8 cellular contexts compared by ENCODE assay signal in the genomic region with DNA sequence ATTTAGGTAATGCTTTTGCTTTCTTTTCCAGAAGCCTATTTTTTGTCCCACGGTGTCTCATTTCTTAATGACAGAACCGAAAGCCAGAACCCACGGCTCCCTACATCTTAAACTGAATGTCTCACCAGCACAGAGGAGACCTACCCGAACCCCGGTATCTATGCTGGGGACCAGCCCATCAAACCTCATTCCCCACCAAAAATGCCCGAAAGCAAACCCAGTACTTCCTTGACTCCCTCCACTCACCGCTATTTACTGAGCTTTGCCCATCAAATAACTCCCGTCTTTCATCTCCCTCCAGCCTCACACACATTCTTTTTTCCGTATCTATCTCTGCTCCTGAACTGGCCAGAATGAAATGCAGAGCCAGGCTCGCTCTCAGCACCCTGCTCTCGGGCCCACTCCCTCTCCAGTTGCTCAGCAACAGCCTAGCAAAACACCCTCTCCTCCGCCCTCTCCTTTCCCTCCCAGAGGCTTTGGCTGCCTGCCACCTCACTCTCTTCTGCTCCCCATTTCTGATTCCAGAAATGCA. TPM values are rescaled to one million over a fixed set of nuclear protein-coding genes. Genes with fewer than 3 reads are reported as not detected.
DNase-seq lines count a peak whose midpoint lies in the region; ATAC-seq and TF ChIP-seq lines count a peak whose summit lies in the region.

No MANE protein-coding gene starts in this region.

- peak; percentile 73 for DNase-seq in EL
- DNase-seq in NCI-H187 (lab: John Stamatoyannopoulos, UW) = peak; percentile 41 to 50
- peak; percentile 60 for DNase-seq in activated CD8-positive, alpha-beta T cell treated with anti-CD3 and anti-CD28 coated beads for 36 hours
- DNase-seq in fibroblast of the conjunctiva (ENCODE audit: low read depth) = peak; percentile 72
- peak in 5 of 9 donors; percentile 10 to 61 (median 32) for DNase-seq in naive thymus-derived CD4-positive, alpha-beta T cell

- intact Hi-C loops in activated CD8-positive, alpha-beta T cell treated with anti-CD3 and anti-CD28 coated beads for 36 hours (cut with micrococcal nuclease) = no loop called here
- intact Hi-C loops in naive thymus-derived CD4-positive, alpha-beta T cell (cut with micrococcal nuclease) = loop anchor here (5.0 to 10.0 kb wide), 2 partner anchors 534 to 921 kb away; no protein-coding TSS in a partner anchor

- no peaks in the 10 kb centered on the region for H3K9me3 Mint-ChIP-seq in activated CD8-positive, alpha-beta T cell treated with anti-CD3 and anti-CD28 coated beads for 36 hours
- H3K9me3 Mint-ChIP-seq in naive thymus-derived CD4-positive, alpha-beta T cell = no peaks in the 10 kb centered on the region

- peaks cover 49% of the 10 kb centered on the region for H3K27me3 Mint-ChIP-seq in activated CD8-positive, alpha-beta T cell treated with anti-CD3 and anti-CD28 coated beads for 36 hours
- H3K27me3 Mint-ChIP-seq in naive thymus-derived CD4-positive, alpha-beta T cell = peaks cover 36 to 73% (median 67%) of the 10 kb centered on the region in 5 donors

- no peaks in the 10 kb centered on the region for H3K36me3 ChIP-seq in naive thymus-derived CD4-positive, alpha-beta T cell (ENCODE audit: control insufficient read depth in 2 of 3, insufficient read depth in 3 of 3, low read length in 3 of 3)

- POLR2A ChIA-PET in activated CD8-positive, alpha-beta T cell treated with anti-CD3 and anti-CD28 coated beads for 36 hours (lab: Charles Lee) = no interaction called here
- POLR2A ChIA-PET in naive thymus-derived CD4-positive, alpha-beta T cell (lab: Charles Lee) = no interaction called here

- H3K4me1 Mint-ChIP-seq in activated CD8-positive, alpha-beta T cell treated with anti-CD3 and anti-CD28 coated beads for 36 hours (ENCODE audit: low read depth) = peaks cover 23% of the 10 kb centered on the region
- peaks cover 12 to 44% (median 36%) of the 10 kb centered on the region in 7 donors for H3K4me1 Mint-ChIP-seq in naive thymus-derived CD4-positive, alpha-beta T cell

- H3K9me3 ChIP-seq in naive thymus-derived CD4-positive, alpha-beta T cell (ENCODE audit: control insufficient read depth in 2 of 3, low read length in 3 of 3) = no peaks in the 10 kb centered on the region

- ATAC-seq in activated CD8-positive, alpha-beta T cell treated with anti-CD3 and anti-CD28 coated beads for 36 hours = no peak
- ATAC-seq in naive thymus-derived CD4-positive, alpha-beta T cell = peak; percentile 41
- ATAC-seq in HG02885 (IDR thresholded peaks at IDR 0.05; ENCODE audit: poor library complexity, unreplicated experiment) (no peak), HG02588 (IDR thresholded peaks at IDR 0.05; ENCODE audit: unreplicated experiment) (no peak), GM21825 (IDR thresholded peaks at IDR 0.05; ENCODE audit: unreplicated experiment) (no peak)

- no peak for TF ChIP-seq CTCF in activated CD8-positive, alpha-beta T cell treated with anti-CD3 and anti-CD28 coated beads for 36 hours (IDR thresholded peaks at IDR 0.05)

- no peak overlapping the region for H3K27ac ChIP-seq in naive thymus-derived CD4-positive, alpha-beta T cell (ENCODE audit: low read depth, low read length)

- no peak overlapping the region for H3K4me3 ChIP-seq in naive thymus-derived CD4-positive, alpha-beta T cell (ENCODE audit: low read length)

- CTCF ChIA-PET in activated CD8-positive, alpha-beta T cell treated with anti-CD3 and anti-CD28 coated beads for 36 hours (lab: Charles Lee) = interaction anchor here (1.2 kb wide), 1 partner anchor 183 kb away, joined by 3 read pairs; no protein-coding TSS in a partner anchor
- CTCF ChIA-PET in naive thymus-derived CD4-positive, alpha-beta T cell (lab: Charles Lee) = no interaction called here

- peak overlapping the region; percentile 11 for H3K27ac Mint-ChIP-seq in activated CD8-positive, alpha-beta T cell treated with anti-CD3 and anti-CD28 coated beads for 36 hours
- H3K27ac Mint-ChIP-seq in naive thymus-derived CD4-positive, alpha-beta T cell = peak overlapping the region in 7 of 9 donors; percentile 12 to 82 (median 74)

- peaks cover 3 to 10% of the 10 kb centered on the region in 2 donors for H3K27me3 ChIP-seq in naive thymus-derived CD4-positive, alpha-beta T cell (ENCODE audit: control insufficient read depth in 2 of 2, insufficient read depth in 2 of 2, low read length in 2 of 2)

- H3K4me1 ChIP-seq in naive thymus-derived CD4-positive, alpha-beta T cell (ENCODE audit: control insufficient read depth in 2 of 2, insufficient read depth in 2 of 2, low read length in 2 of 2) = peaks cover 10 to 28% of the 10 kb centered on the region in 2 donors

- no peaks in the 10 kb centered on the region for H3K36me3 Mint-ChIP-seq in activated CD8-positive, alpha-beta T cell treated with anti-CD3 and anti-CD28 coated beads for 36 hours (ENCODE audit: low read depth)
- no peaks in the 10 kb centered on the region for H3K36me3 Mint-ChIP-seq in naive thymus-derived CD4-positive, alpha-beta T cell

- H3K4me3 Mint-ChIP-seq in activated CD8-positive, alpha-beta T cell treated with anti-CD3 and anti-CD28 coated beads for 36 hours = peak overlapping the region; percentile 46
- H3K4me3 Mint-ChIP-seq in naive thymus-derived CD4-positive, alpha-beta T cell = peak overlapping the region; percentile 53 to 92 (median 84)

RNA-seq across cellular contexts. Expression of a gene that starts 4.1 kb away (rescaled TPM):
- not detected for total RNA-seq in activated CD8-positive, alpha-beta T cell treated with anti-CD3 and anti-CD28 coated beads for 36 hours
- total RNA-seq in naive thymus-derived CD4-positive, alpha-beta T cell = not detected
- polyA plus RNA-seq in naive thymus-derived CD4-positive, alpha-beta T cell = not detected

RNA-seq across cellular contexts. Expression of a gene that starts 58.1 kb away (rescaled TPM):
- total RNA-seq in activated CD8-positive, alpha-beta T cell treated with anti-CD3 and anti-CD28 coated beads for 36 hours = 100 to 1,000 TPM; 123 to 124 TPM
- total RNA-seq in naive thymus-derived CD4-positive, alpha-beta T cell = 10 to 100 TPM in 1 of 5 experiments, not detected in 4; 58.9 TPM
- polyA plus RNA-seq in naive thymus-derived CD4-positive, alpha-beta T cell = under 1 TPM in 1 of 2 donors, not detected in 1; 0.18 TPM
